In genomic region chr1:172793823-172794222, GRCh38 we compare ENCODE assay signal across 32 cellular contexts.
"Had no signal": no experiment of that assay in that cellular context is flagged by ENCODE, and none has a peak within 500 bp of the region (broad histone marks: within the 10 kb centered on the region; RNA-seq: fewer than 3 reads in every experiment).

No MANE protein-coding gene starts in this region.

- H3K9me3 ChIP-seq: adrenal gland, body of pancreas, breast epithelium had no signal

- H3K27ac ChIP-seq: adrenal gland, body of pancreas, brain microvascular endothelial cell, breast epithelium, VCaP had no signal

- H3K4me3 ChIP-seq: adrenal gland, body of pancreas, breast epithelium had no signal

- H3K36me3 ChIP-seq: adrenal gland, brain microvascular endothelial cell, breast epithelium had no signal

- ATAC-seq: activated CD8-positive, alpha-beta T cell treated with anti-CD3 and anti-CD28 coated beads for 36 hours; activated naive CD4-positive, alpha-beta T cell treated with anti-CD3 and anti-CD28 coated beads, Interleukin-2, amount 50 U/mL, for 72 hours; activated T-cell treated with anti-CD3 and anti-CD28 coated beads, Interleukin-2, amount 50 U/mL, for 4 hours; activated T-cell treated with anti-CD3 and anti-CD28 coated beads, Interleukin-2, amount 50 U/mL, for 72 hours; activated T-helper 17 cell treated with anti-CD3 and anti-CD28 coated beads, Interleukin-2, amount 50 U/mL, for 72 hours; body of pancreas had no signal

- DNase-seq: activated B cell treated with CpG ODN at 0.5 μM for 24 hours; activated CD4-positive, alpha-beta memory T cell treated with anti-CD3 and anti-CD28 coated beads for 36 hours; activated CD4-positive, alpha-beta T cell treated with anti-CD3 and anti-CD28 coated beads for 4 hours; activated CD4-positive, alpha-beta T cell treated with anti-CD3 and anti-CD28 coated beads, Interleukin-2, amount 10 ng/mL, durations not matched to agents 24 days and 14 days; activated CD4-positive, alpha-beta T cell treated with anti-CD3 and anti-CD28 coated beads, Interleukin-2, amount 50 U/mL, for 1 hour; activated CD4-positive, alpha-beta T cell treated with anti-CD3 and anti-CD28 coated beads, Interleukin-2, amount 50 U/mL, for 4 hours; activated CD4-positive, CD25-positive, alpha-beta regulatory T cell treated with anti-CD3 and anti-CD28 coated beads, Interleukin-2, amount 50 U/mL, for 72 hours; activated CD8-positive, alpha-beta memory T cell treated with anti-CD3 and anti-CD28 coated beads, Interleukin-2, amount 50 U/mL, for 4 hours; activated CD8-positive, alpha-beta T cell treated with anti-CD3 and anti-CD28 coated beads for 36 hours; activated effector memory CD4-positive, alpha-beta T cell treated with anti-CD3 and anti-CD28 coated beads, Interleukin-2, amount 50 U/mL, for 16 hours; activated gamma-delta T cell treated with Interleukin-2 at 50 U/mL for 16 hours; activated naive CD4-positive, alpha-beta T cell; activated naive CD4-positive, alpha-beta T cell treated with anti-CD3 and anti-CD28 coated beads for 36 hours; activated naive CD4-positive, alpha-beta T cell treated with anti-CD3 and anti-CD28 coated beads, Interleukin-2, amount 50 U/mL, for 16 hours; activated naive CD8-positive, alpha-beta T cell treated with anti-CD3 and anti-CD28 coated beads for 36 hours; activated T-cell treated with anti-CD3 and anti-CD28 coated beads for 4 hours; activated T-cell treated with anti-CD3 and anti-CD28 coated beads, Interleukin-2, amount 50 U/mL, for 1 hour; activated T-cell treated with anti-CD3 and anti-CD28 coated beads, Interleukin-2, amount 50 U/mL, for 4 hours; activated T-cell treated with anti-CD3 and anti-CD28 coated beads, Interleukin-2, amount 50 U/mL, for 72 hours; adrenal gland; amniotic stem cell; aorta; body of pancreas; brain microvascular endothelial cell; central memory CD4-positive, alpha-beta T cell; T-helper 2 cell; T-helper 9 cell had no signal

- H3K4me1 ChIP-seq: body of pancreas, breast epithelium had no signal

- FAIRE-seq: astrocyte had no signal

- H3K27me3 ChIP-seq: adrenal gland, body of pancreas, brain microvascular endothelial cell, breast epithelium had no signal
